In the genomic region with DNA sequence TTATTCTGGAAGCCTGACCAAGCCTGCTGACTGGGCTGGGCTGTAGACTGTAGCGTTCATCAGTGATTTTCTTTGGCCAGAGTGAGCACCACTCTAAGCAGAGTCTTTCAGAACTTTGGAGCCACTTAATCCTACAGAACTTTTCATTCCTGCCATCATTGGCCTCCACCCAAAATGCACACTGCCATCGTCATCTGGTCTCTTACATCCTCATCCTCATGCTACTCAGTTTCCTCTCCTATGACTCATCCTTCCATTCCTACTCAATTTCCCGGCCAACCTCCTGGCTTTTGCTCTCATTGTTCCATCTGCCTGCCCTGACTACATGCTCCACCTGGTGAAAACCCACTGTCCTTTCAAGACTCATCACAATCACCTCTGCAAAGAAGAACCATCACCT, we compare ENCODE assay signal across 1 cellular context.
TF ChIP-seq lines count a peak whose summit lies in the region.

No MANE protein-coding gene starts in this region.

TF ChIP-seq in H1, 55 proteins besides CTCF, POLR2A, EP300 and RAD21 (continued from another document):
- no peak for TF ChIP-seq MAFK (IDR thresholded peaks at IDR 0.05; ENCODE audit: low read depth, low read length)
